Comparison of ENCODE assay signal across 9 cellular contexts in genomic region chrX:41491267-41492004, GRCh38. TPM values are rescaled to one million over a fixed set of nuclear protein-coding genes. Genes with fewer than 3 reads are reported as not detected.
DNase-seq lines count a peak whose midpoint lies in the region; ATAC-seq, FAIRE-seq and TF ChIP-seq lines count a peak whose summit lies in the region.
"Had no signal": no experiment of that assay in that cellular context is flagged by ENCODE, and none has a peak within 500 bp of the region (broad histone marks: within the 10 kb centered on the region; RNA-seq: fewer than 3 reads in every experiment).

No MANE protein-coding gene starts in this region.

- no peak for TF ChIP-seq POLR2A in K562 (conservative IDR thresholded peaks at IDR 0.05)

- POLR2A ChIA-PET in K562 (lab: Yijun Ruan, JAX): no interaction called here

- H3K4me2 ChIP-seq in K562 (ENCODE audit: insufficient read depth, low read length): no peak overlapping the region

- in situ Hi-C loops in K562 (cut with MboI): no loop called here

- H2AFZ ChIP-seq in K562 (ENCODE audit: low read depth, low read length): no peak overlapping the region

- intact Hi-C loops in K562 (cut with micrococcal nuclease): no loop called here
- intact Hi-C loops in lower lobe of right lung (cut with DNase I): no loop called here
- intact Hi-C loops in Right ventricle myocardium superior (cut with DNase I): no loop called here

- no peaks in the 10 kb centered on the region for H3K79me2 ChIP-seq in K562 (ENCODE audit: control insufficient read depth, insufficient read depth, low read length)

- H3K27me3 ChIP-seq in K562 (ENCODE audit: control insufficient read depth in 2 of 2, insufficient read depth in 2 of 2, low read length in 2 of 2) (peaks cover 0 to 6% of the 10 kb centered on the region in 2 experiments; a peak in 2 of 5 replicates), lower lobe of right lung (ENCODE audit: low read depth) (no peaks in the 10 kb centered on the region)

- no peaks in the 10 kb centered on the region for H3K9me1 ChIP-seq in K562 (ENCODE audit: control insufficient read depth, insufficient read depth, low read length)

- H3K4me1 ChIP-seq in K562 (replicated peaks in 1 of 2; ENCODE audit: control insufficient read depth in 2 of 2, insufficient read depth in 2 of 2, low read length in 2 of 2) (no peaks in the 10 kb centered on the region), lower lobe of right lung (no peaks in the 10 kb centered on the region)

- H4K20me1 ChIP-seq in K562 (replicated peaks; ENCODE audit: control insufficient read depth, insufficient read depth, low read length): no peaks in the 10 kb centered on the region

- no peak for FAIRE-seq in K562 (lab: Jason Lieb, UNC)

- no peaks in the 10 kb centered on the region for H3K9me3 ChIP-seq in K562 (replicated peaks; ENCODE audit: control insufficient read depth, insufficient read depth, low read depth, low read length)
- no peaks in the 10 kb centered on the region for H3K9me3 ChIP-seq in lower lobe of right lung

- no peak overlapping the region for H3K9ac ChIP-seq in K562 (ENCODE audit: insufficient read depth in 1 of 2, low read depth in 2 of 2, low read length in 2 of 2)

- TF ChIP-seq EP300 in Ishikawa (IDR thresholded peaks at IDR 0.05; ENCODE audit: borderline replicate concordance): 0 out of 2 replicates have a peak, but pooled peaks have one; percentile 14
- no peak for TF ChIP-seq EP300 in K562 (IDR thresholded peaks at IDR 0.05; ENCODE audit: low read length)

- H3K36me3 ChIP-seq in K562 (ENCODE audit: control insufficient read depth, insufficient read depth, low read length): no peaks in the 10 kb centered on the region
- no peaks in the 10 kb centered on the region for H3K36me3 ChIP-seq in lower lobe of right lung

- peak; percentile 66 for DNase-seq in AG20443 (ENCODE audit: low spot score)
- no peak for DNase-seq in K562 (ENCODE audit: extremely low read depth in 1 of 4, low spot score in 3 of 4)
- DNase-seq in lower lobe of right lung: no peak
- DNase-seq in activated CD8-positive, alpha-beta memory T cell treated with anti-CD3 and anti-CD28 coated beads, Interleukin-2, amount 50 U/mL, for 48 hours: no peak
- DNase-seq in GM19238 (ENCODE audit: insufficient read length, low spot score): no peak
- no peak for DNase-seq in ecto neural progenitor cell (ENCODE audit: low spot score)
- DNase-seq in Right ventricle myocardium superior: no peak

- ATAC-seq in K562: no peak
- ATAC-seq in lower lobe of right lung: peak; percentile 87 to 89
- ATAC-seq in Right ventricle myocardium superior (ENCODE audit: poor library complexity): no peak

- no peak overlapping the region for H3K4me3 ChIP-seq in K562
- H3K4me3 ChIP-seq in lower lobe of right lung: no peak overlapping the region

- 4% methylated on average over 11 of the region's 12 CpGs for WGBS in K562 (ENCODE audit: insufficient coverage, low coverage, missing lambda C conversion rate)

- H3K27ac ChIP-seq in K562 (ENCODE audit: extremely low read depth, low read depth, low read length) (no peak overlapping the region), lower lobe of right lung (no peak overlapping the region)

- no peak for TF ChIP-seq RAD21 in Ishikawa (IDR thresholded peaks at IDR 0.05; ENCODE audit: low read depth)
- no peak for TF ChIP-seq RAD21 in K562 (CRISPR knock-in tag; conservative IDR thresholded peaks at IDR 0.05 in 1 of 2, IDR thresholded peaks at IDR 0.05 in 1 of 2)

- no TSS peak for BruUV-seq in K562 (replicated peaks; lab: Mats Ljungman, UMichigan)

- CTCF ChIA-PET in K562 (lab: Yijun Ruan, JAX; ENCODE audit: low intra/inter-chr PET ratio): no interaction called here

- TF ChIP-seq CTCF in K562 (IDR thresholded peaks at IDR 0.05 in 2 of 3, conservative IDR thresholded peaks at IDR 0.05 in 1 of 3; ENCODE audit: insufficient read depth in 2 of 3, low read depth in 1 of 3, low read length in 3 of 3): no peak
- TF ChIP-seq CTCF in lower lobe of right lung (IDR thresholded peaks at IDR 0.05): no peak

TF ChIP-seq in Ishikawa, 13 proteins besides CTCF, POLR2A, EP300 and RAD21:
- TF ChIP-seq TEAD4 (IDR thresholded peaks at IDR 0.05) (peak; percentile 52; the same call in 1 of the 2 replicates), REST (IDR thresholded peaks at IDR 0.05; ENCODE audit: low read depth) (no peak)

TF ChIP-seq in K562, 482 proteins besides CTCF, POLR2A, EP300 and RAD21:
- no peak for TF ChIP-seq BACH1 (tag; IDR thresholded peaks at IDR 0.05)
- TF ChIP-seq PHB (CRISPR knock-in tag; IDR thresholded peaks at IDR 0.05): no peak
- TF ChIP-seq RBM14 (IDR thresholded peaks at IDR 0.05; ENCODE audit: borderline replicate concordance, insufficient read depth, low read depth, low read length): no peak
- 0 out of 2 replicates have a peak, but pooled peaks have one; percentile 1 for TF ChIP-seq ZNF512 (tag; IDR thresholded peaks at IDR 0.05)
TF ChIP-seq in K562: peak in this region for 1.

RNA-seq across cellular contexts. Expression of gene NYX, which starts 44.3 kb away (rescaled TPM):
- not detected in 2 replicates for total RNA-seq in K562 (2011; cell fraction: chromatin; rRNA removed; ENCODE audit: low replicate concordance)
- total RNA-seq in K562 (2011; cell fraction: nucleolus; rRNA removed): not detected in 2 replicates
- total RNA-seq in K562 (2011; cell fraction: nucleoplasm; rRNA removed): not detected in 2 replicates
- total RNA-seq in K562 (2014; rRNA removed): not detected in 2 replicates
- not detected in 2 replicates for total RNA-seq in K562 (2014; rRNA removed; fragmentation: Illumina TruSeq; extraction: Trizol)
- not detected in 2 replicates for total RNA-seq in K562 (2015; rRNA removed; fragmentation: Illumina TruSeq; extraction: Trizol)
- total RNA-seq in K562 (2021): not detected in 2 replicates
- polyA plus RNA-seq in K562 (2011; rRNA removed): not detected in 2 replicates
- polyA plus RNA-seq in K562 (2011; cell fraction: cytosol; rRNA removed): not detected in 2 replicates
- not detected in 2 replicates for polyA plus RNA-seq in K562 (2011; cell fraction: nucleus; rRNA removed)
- not detected in 2 replicates for polyA plus RNA-seq in K562 (2012)
- polyA plus RNA-seq in K562 (2014; fragmentation: Illumina TruSeq; extraction: Trizol): not detected in 2 replicates
- polyA plus RNA-seq in K562 (2014; fragmentation: Nextera tagmentation; extraction: Ambion mirVana): not detected
- not detected in 2 replicates for polyA plus RNA-seq in K562 (2014; rRNA removed)
- not detected in 2 replicates for polyA minus RNA-seq in K562 (2011; rRNA and poly(A)+ RNA removed)
- polyA minus RNA-seq in K562 (2011; cell fraction: cytosol; rRNA and poly(A)+ RNA removed): not detected in 2 replicates
- polyA minus RNA-seq in K562 (2011; cell fraction: nucleus; rRNA and poly(A)+ RNA removed): not detected in 2 replicates
- not detected for total RNA-seq in lower lobe of right lung
- total RNA-seq in Right ventricle myocardium superior: not detected
- total RNA-seq: skeletal muscle tissue had no signal

Comparison
In these comparisons a context has a peak if more than half of its experiments do, and no peak if none do; other contexts are left out.
1. ATAC-seq: peak in lower lobe of right lung (2 of 2); none in K562 (single experiment) and Right ventricle myocardium superior (single experiment).